8 cellular contexts compared by ENCODE assay signal in the genomic region with DNA sequence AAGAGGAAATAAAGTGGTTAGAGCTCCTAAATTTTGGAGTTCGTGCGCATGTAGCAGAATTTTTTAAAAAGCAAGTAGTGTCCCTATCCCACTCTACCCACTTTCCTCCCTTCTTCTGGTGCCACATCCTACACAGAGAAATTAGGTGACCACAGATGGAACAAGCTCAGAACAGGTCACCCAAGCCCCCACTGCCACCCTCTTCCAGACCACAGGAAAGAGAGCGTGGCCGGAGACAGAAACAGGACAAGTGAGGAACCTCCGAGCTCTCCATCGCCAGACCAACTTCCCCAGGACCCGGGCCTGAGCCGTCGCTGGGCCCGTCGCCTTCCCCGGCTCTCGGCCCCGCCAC. TPM values are rescaled to one million over a fixed set of nuclear protein-coding genes. Genes with fewer than 3 reads are reported as not detected.
A peak's percentile ranks its signal among the peaks of the same experiment; 100 is the strongest.
DNase-seq lines count a peak whose midpoint lies in the region; ATAC-seq and TF ChIP-seq lines count a peak whose summit lies in the region.

No MANE protein-coding gene starts in this region.

- CTCF ChIA-PET in activated CD8-positive, alpha-beta memory T cell treated with anti-CD3 and anti-CD28 coated beads, Interleukin-2, amount 10 ng/mL, durations not matched to agents 7 days and 5 days (lab: Charles Lee), result interaction anchor here (0.8 to 10.4 kb wide), 12 partner anchors 11 to 353 kb away, joined by 3 to 86 read pairs (median 4); no protein-coding TSS in a partner anchor

- peaks cover 6% of the 10 kb centered on the region for H3K36me3 Mint-ChIP-seq in activated CD8-positive, alpha-beta memory T cell treated with anti-CD3 and anti-CD28 coated beads, Interleukin-2, amount 10 ng/mL, durations not matched to agents 7 days and 5 days

- H3K27me3 Mint-ChIP-seq in activated CD8-positive, alpha-beta memory T cell treated with anti-CD3 and anti-CD28 coated beads, Interleukin-2, amount 10 ng/mL, durations not matched to agents 7 days and 5 days, result no peaks in the 10 kb centered on the region

- DNase-seq in activated CD8-positive, alpha-beta memory T cell treated with anti-CD3 and anti-CD28 coated beads, Interleukin-2, amount 10 ng/mL, durations not matched to agents 7 days and 5 days, result peak; percentile 44
- DNase-seq in activated CD8-positive, alpha-beta memory T cell treated with anti-CD3 and anti-CD28 coated beads, Interleukin-2, amount 50 U/mL, for 4 hours, result no peak
- no peak for DNase-seq in SJCRH30
- no peak for DNase-seq in fibroblast of pulmonary artery (ENCODE audit: low read depth)
- DNase-seq in skeletal muscle cell (ENCODE audit: low read depth), result no peak
- DNase-seq in NCI-H1436 treated with DMSO at 0.1 percent for 48 hours (lab: John Stamatoyannopoulos, UW), result no peak

- H3K36me3 ChIP-seq in SJCRH30, result no peaks in the 10 kb centered on the region

- H3K4me1 Mint-ChIP-seq in activated CD8-positive, alpha-beta memory T cell treated with anti-CD3 and anti-CD28 coated beads, Interleukin-2, amount 10 ng/mL, durations not matched to agents 7 days and 5 days, result peaks cover 43% of the 10 kb centered on the region

- no peaks in the 10 kb centered on the region for H3K9me3 ChIP-seq in SJCRH30 (replicated peaks)

- no peaks in the 10 kb centered on the region for H3K27me3 ChIP-seq in SJCRH30

- peak overlapping the region; percentile 97 for H3K4me3 ChIP-seq in SJCRH30
- peak overlapping the region; percentile 94 for H3K4me3 ChIP-seq in fibroblast of pulmonary artery (replicated peaks; ENCODE audit: low read depth, low read length)
- H3K4me3 ChIP-seq in skeletal muscle cell (ENCODE audit: low read depth, low read length), result peak overlapping the region; percentile 78

- H3K9me3 Mint-ChIP-seq in activated CD8-positive, alpha-beta memory T cell treated with anti-CD3 and anti-CD28 coated beads, Interleukin-2, amount 10 ng/mL, durations not matched to agents 7 days and 5 days (ENCODE audit: low read depth), result no peaks in the 10 kb centered on the region

- H3K4me1 ChIP-seq in SJCRH30, result no peaks in the 10 kb centered on the region

- peak overlapping the region; percentile 98 for H3K27ac Mint-ChIP-seq in activated CD8-positive, alpha-beta memory T cell treated with anti-CD3 and anti-CD28 coated beads, Interleukin-2, amount 10 ng/mL, durations not matched to agents 7 days and 5 days

- ATAC-seq in activated CD8-positive, alpha-beta memory T cell treated with anti-CD3 and anti-CD28 coated beads, Interleukin-2, amount 10 ng/mL, durations not matched to agents 7 days and 5 days, result no peak
- ATAC-seq in GM21515 (IDR thresholded peaks at IDR 0.05; ENCODE audit: unreplicated experiment), result no peak
- ATAC-seq in HG03521 (IDR thresholded peaks at IDR 0.05; ENCODE audit: unreplicated experiment), result no peak

- peak overlapping the region; percentile 94 for H3K27ac ChIP-seq in SJCRH30

- TF ChIP-seq CTCF in fibroblast of pulmonary artery (IDR thresholded peaks at IDR 0.05; ENCODE audit: low read length, missing control alignments), result no peak

- peak overlapping the region; percentile 94 for H3K4me3 Mint-ChIP-seq in activated CD8-positive, alpha-beta memory T cell treated with anti-CD3 and anti-CD28 coated beads, Interleukin-2, amount 10 ng/mL, durations not matched to agents 7 days and 5 days

RNA-seq across cellular contexts. Expression of a gene that starts 0.4 kb away (rescaled TPM):
- total RNA-seq in activated CD8-positive, alpha-beta memory T cell treated with anti-CD3 and anti-CD28 coated beads, Interleukin-2, amount 10 ng/mL, durations not matched to agents 7 days and 5 days, result 10 to 100 TPM; 36.1 to 37.4 TPM
- total RNA-seq in SJCRH30 (2014; rRNA removed; shearing (Covaris generic)), result 21.3 and 22.4 TPM in 2 replicates
